Comparison of ENCODE assay signal across 9 cellular contexts in the genomic region with DNA sequence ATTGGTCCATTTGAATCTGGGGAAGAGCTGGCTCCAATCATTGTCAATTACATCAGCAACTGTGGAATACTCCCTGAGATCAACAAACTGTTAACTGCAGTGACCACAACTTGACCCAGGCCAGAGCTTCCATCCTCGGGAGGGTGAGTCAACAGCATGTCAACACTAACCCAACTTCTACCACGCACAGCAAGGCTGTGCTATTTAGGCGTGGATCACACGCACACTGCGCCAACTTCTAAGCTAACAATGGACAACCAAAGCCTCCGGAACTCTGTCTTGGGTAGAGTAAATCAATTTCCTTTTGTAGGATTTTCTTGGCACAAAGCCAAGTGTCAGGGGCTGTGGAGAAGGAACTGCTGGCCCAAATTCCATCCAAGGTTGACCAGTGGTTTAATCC. TPM values are rescaled to one million over a fixed set of nuclear protein-coding genes. Genes with fewer than 3 reads are reported as not detected.
DNase-seq lines count a peak whose midpoint lies in the region; ATAC-seq and TF ChIP-seq lines count a peak whose summit lies in the region.
"Had no signal": no experiment of that assay in that cellular context is flagged by ENCODE, and none has a peak within 500 bp of the region (broad histone marks: within the 10 kb centered on the region; RNA-seq: fewer than 3 reads in every experiment).

No MANE protein-coding gene starts in this region.

- H3K4me3 ChIP-seq in AG10803 (ENCODE audit: low read length) (no peak overlapping the region), colonic mucosa (no peak overlapping the region)
- no peak overlapping the region for H3K4me3 ChIP-seq in CD8-positive, alpha-beta T cell (ENCODE audit: low read depth, low read length)

- no peak overlapping the region for H3K4me3 Mint-ChIP-seq in CD8-positive, alpha-beta T cell
- H3K4me3 Mint-ChIP-seq: memory B cell had no signal

- H3K4me1 ChIP-seq in colonic mucosa: peaks cover 3% of the 10 kb centered on the region
- H3K4me1 ChIP-seq in CD8-positive, alpha-beta T cell (ENCODE audit: insufficient read depth, low read length): peaks cover 7% of the 10 kb centered on the region

- ATAC-seq in CD8-positive, alpha-beta T cell: no peak

- no peak for TF ChIP-seq RAD21 in Ishikawa (IDR thresholded peaks at IDR 0.05; ENCODE audit: low read depth)

- H3K27ac Mint-ChIP-seq in CD8-positive, alpha-beta T cell: no peak overlapping the region
- H3K27ac Mint-ChIP-seq: memory B cell had no signal

- H3K9me3 Mint-ChIP-seq in CD8-positive, alpha-beta T cell: no peaks in the 10 kb centered on the region
- H3K9me3 Mint-ChIP-seq: memory B cell had no signal

- DNase-seq in AG10803 (ENCODE audit: low read depth) (peak; percentile 83), colonic mucosa (peak; percentile 36), medulla oblongata (ENCODE audit: extremely low spot score) (peak; percentile 39), DMS114 treated with DMSO at 0.1 percent for 48 hours (lab: John Stamatoyannopoulos, UW; ENCODE audit: unreplicated experiment) (no peak), NCI-H2227 (lab: John Stamatoyannopoulos, UW; ENCODE audit: unreplicated experiment) (no peak)
- no peak for DNase-seq in CD8-positive, alpha-beta T cell
- no peak for DNase-seq in activated CD8-positive, alpha-beta memory T cell treated with anti-CD3 and anti-CD28 coated beads for 24 hours

- no peak overlapping the region for H3K9ac ChIP-seq in colonic mucosa (ENCODE audit: low read depth in 2 of 2, low read length in 2 of 2)

- H3K27me3 Mint-ChIP-seq in CD8-positive, alpha-beta T cell (ENCODE audit: low read depth): no peaks in the 10 kb centered on the region

- no peak overlapping the region for H3K27ac ChIP-seq in colonic mucosa
- no peak overlapping the region for H3K27ac ChIP-seq in CD8-positive, alpha-beta T cell (ENCODE audit: low read depth, low read length)

- TF ChIP-seq CTCF in AG10803 (conservative IDR thresholded peaks at IDR 0.05; ENCODE audit: low read length) (no peak), colonic mucosa (IDR thresholded peaks at IDR 0.05) (no peak)
- no peak for TF ChIP-seq CTCF in CD8-positive, alpha-beta T cell (IDR thresholded peaks at IDR 0.05)

- H3K36me3 ChIP-seq in colonic mucosa: no peaks in the 10 kb centered on the region
- H3K36me3 ChIP-seq in CD8-positive, alpha-beta T cell (ENCODE audit: insufficient read depth, low read length): no peaks in the 10 kb centered on the region

- H3K27me3 ChIP-seq in colonic mucosa: no peaks in the 10 kb centered on the region
- no peaks in the 10 kb centered on the region for H3K27me3 ChIP-seq in CD8-positive, alpha-beta T cell (ENCODE audit: insufficient read depth, low read length)

- peaks cover 11% of the 10 kb centered on the region for H3K4me1 Mint-ChIP-seq in CD8-positive, alpha-beta T cell (ENCODE audit: low read depth)

- no peaks in the 10 kb centered on the region for H3K36me3 Mint-ChIP-seq in CD8-positive, alpha-beta T cell

- CTCF ChIA-PET in CD8-positive, alpha-beta T cell (lab: Charles Lee): no interaction called here

- no peak for TF ChIP-seq EP300 in Ishikawa (IDR thresholded peaks at IDR 0.05; ENCODE audit: borderline replicate concordance)

- POLR2A ChIA-PET in CD8-positive, alpha-beta T cell (lab: Charles Lee): no interaction called here

- no peaks in the 10 kb centered on the region for H3K9me3 ChIP-seq in colonic mucosa
- H3K9me3 ChIP-seq in CD8-positive, alpha-beta T cell (ENCODE audit: low read length): no peaks in the 10 kb centered on the region

- intact Hi-C loops in colonic mucosa (cut with DNase I): no loop called here
- intact Hi-C loops in CD8-positive, alpha-beta T cell (cut with DNase I, micrococcal nuclease): no loop called here

TF ChIP-seq in Ishikawa, 13 proteins besides CTCF, POLR2A, EP300 and RAD21:
- TF ChIP-seq CEBPB (IDR thresholded peaks at IDR 0.05): no peak
- peak; percentile 85 for TF ChIP-seq NFIC (IDR thresholded peaks at IDR 0.05)
- TF ChIP-seq TAF1 (IDR thresholded peaks at IDR 0.05; ENCODE audit: low read depth): no peak
- no peak for TF ChIP-seq REST (IDR thresholded peaks at IDR 0.05; ENCODE audit: low read depth)
- no peak for TF ChIP-seq CREB1 (IDR thresholded peaks at IDR 0.05; ENCODE audit: low read depth)
TF ChIP-seq in Ishikawa: peak in this region for 1.

RNA-seq across cellular contexts. Expression of gene APP, which starts 30.4 kb away (rescaled TPM):
- total RNA-seq in colonic mucosa: 100 to 1,000 TPM; 506 to 721 TPM
- total RNA-seq in CD8-positive, alpha-beta T cell: 10 to 100 TPM; 14.3 to 18.7 TPM

Comparison
In these comparisons a context has a peak if more than half of its experiments do, and no peak if none do; other contexts are left out.
1. DNase-seq: peak in AG10803 (single experiment), colonic mucosa (single experiment) and medulla oblongata (single experiment); none in CD8-positive, alpha-beta T cell (0 of 7), DMS114 treated with DMSO at 0.1 percent for 48 hours (single experiment), NCI-H2227 (single experiment) and activated CD8-positive, alpha-beta memory T cell treated with anti-CD3 and anti-CD28 coated beads for 24 hours (single experiment).
2. RNA of gene APP, which starts 30.4 kb away (total RNA-seq): 506 to 721 TPM in colonic mucosa; 14.3 to 18.7 TPM in CD8-positive, alpha-beta T cell; every median in the first group is over 10 times any median in the second.